ENCODE assay signal across 10 cellular contexts in the genomic region with DNA sequence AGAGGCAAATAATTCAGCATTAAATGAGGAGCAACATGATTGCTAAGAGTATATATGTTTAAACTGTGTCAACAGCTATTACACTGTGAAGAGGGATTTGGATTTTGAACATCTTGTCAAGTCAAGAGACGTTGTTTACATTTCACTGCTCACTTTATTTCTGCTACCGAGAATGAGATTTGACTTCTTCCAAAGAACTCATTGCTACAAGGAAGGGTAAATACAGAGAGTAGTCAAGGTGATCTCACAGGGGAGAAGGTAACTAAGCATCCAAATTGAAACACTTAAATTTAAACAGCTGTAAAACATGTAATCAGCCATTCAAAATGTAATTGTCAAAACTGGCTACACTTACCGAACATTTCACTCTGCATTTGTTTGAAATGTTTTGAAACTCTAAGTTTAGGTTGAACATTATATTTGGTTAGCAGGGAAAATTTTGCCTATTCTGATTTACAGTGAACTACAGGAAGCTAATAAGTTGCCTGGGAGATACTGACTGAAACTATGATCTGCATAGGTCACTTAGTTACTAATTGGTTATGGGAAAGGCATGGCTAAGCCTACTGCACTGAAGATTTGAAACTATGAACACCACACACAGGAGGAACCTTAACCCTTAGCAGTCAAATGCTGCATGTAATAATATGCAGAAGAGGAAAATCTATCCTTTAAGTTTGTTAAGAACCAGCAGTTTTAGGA. TPM values are rescaled to one million over a fixed set of nuclear protein-coding genes. Genes with fewer than 3 reads are reported as not detected.
DNase-seq lines count a peak whose midpoint lies in the region; ATAC-seq and TF ChIP-seq lines count a peak whose summit lies in the region.
"Had no signal": no experiment of that assay in that cellular context is flagged by ENCODE, and none has a peak within 500 bp of the region (broad histone marks: within the 10 kb centered on the region; RNA-seq: fewer than 3 reads in every experiment).

No MANE protein-coding gene starts in this region.

- peak; percentile 85 for ATAC-seq in GM19397 (IDR thresholded peaks at IDR 0.05; ENCODE audit: unreplicated experiment)
- peak; percentile 67 for ATAC-seq in HG02588 (IDR thresholded peaks at IDR 0.05; ENCODE audit: unreplicated experiment)
- peak; percentile 65 for ATAC-seq in HG03432 (IDR thresholded peaks at IDR 0.05; ENCODE audit: unreplicated experiment)

- TF ChIP-seq CTCF in thyroid gland (IDR thresholded peaks at IDR 0.05): no peak

- no peak overlapping the region for H3K4me3 ChIP-seq in thyroid gland (replicated peaks in 1 of 3)
- H3K4me3 ChIP-seq: right atrium auricular region, SJCRH30 had no signal

- no peaks in the 10 kb centered on the region for H3K36me3 ChIP-seq in thyroid gland
- H3K36me3 ChIP-seq: right atrium auricular region had no signal

- TF ChIP-seq POLR2A in thyroid gland (IDR thresholded peaks at IDR 0.05): no peak

- peak; percentile 10 for DNase-seq in kidney tubule cell (ENCODE audit: low spot score)
- DNase-seq in thyroid gland: no peak
- no peak for DNase-seq in stimulated activated naive CD4-positive, alpha-beta T cell treated with Interleukin-2 at 50 U/mL for 16 hours (lab: John Stamatoyannopoulos, UW)
- no peak for DNase-seq in activated gamma-delta T cell treated with Interleukin-2 at 50 U/mL for 16 hours
- DNase-seq: NCI-H82, SJCRH30 had no signal

- H3K27me3 ChIP-seq in thyroid gland: no peaks in the 10 kb centered on the region
- H3K27me3 ChIP-seq: right atrium auricular region, SJCRH30 had no signal

- no peaks in the 10 kb centered on the region for H3K9me3 ChIP-seq in thyroid gland
- H3K9me3 ChIP-seq: right atrium auricular region, SJCRH30 had no signal

- intact Hi-C loops in thyroid gland (cut with DNase I): no loop called here

- H3K27ac ChIP-seq in thyroid gland: no peak overlapping the region
- H3K27ac ChIP-seq: right atrium auricular region, SJCRH30 had no signal

- WGBS in thyroid gland, 2 donors: 71 to 76% methylated on average over 3 of the region's 3 CpGs

- peaks cover 0 to 4% of the 10 kb centered on the region in 2 donors for H3K4me1 ChIP-seq in thyroid gland
- H3K4me1 ChIP-seq: right atrium auricular region had no signal

RNA-seq across cellular contexts. Expression of gene GALNT3, which starts 33.3 kb away (rescaled TPM):
- 10 to 100 TPM; 48.8 to 78.5 (median 59.2) TPM for total RNA-seq in thyroid gland
- total RNA-seq: SJCRH30 had no signal
